Comparison of ENCODE assay signal across 19 cellular contexts in genomic region chr7:155585532-155585895, GRCh38. TPM values are rescaled to one million over a fixed set of nuclear protein-coding genes. Genes with fewer than 3 reads are reported as not detected.
A peak's percentile ranks its signal among the peaks of the same experiment; 100 is the strongest.
DNase-seq lines count a peak whose midpoint lies in the region; ATAC-seq, FAIRE-seq and TF ChIP-seq lines count a peak whose summit lies in the region.
"Had no signal": no experiment of that assay in that cellular context is flagged by ENCODE, and none has a peak within 500 bp of the region (broad histone marks: within the 10 kb centered on the region; RNA-seq: fewer than 3 reads in every experiment).

No MANE protein-coding gene starts in this region.

- no peaks in the 10 kb centered on the region for H4K20me1 ChIP-seq in HepG2 (ENCODE audit: insufficient read depth, low read length)

- no peak overlapping the region for H3K4me3 Mint-ChIP-seq in brain
- H3K4me3 Mint-ChIP-seq: GM23338 had no signal

- no peaks in the 10 kb centered on the region for H3K36me3 ChIP-seq in HepG2 (replicated peaks in 1 of 2; ENCODE audit: control insufficient read depth in 1 of 2, insufficient read depth in 2 of 2, low read length in 2 of 2)
- no peaks in the 10 kb centered on the region for H3K36me3 ChIP-seq in right lobe of liver
- H3K36me3 ChIP-seq: MG63 had no signal

- no peak for TF ChIP-seq RAD21 in HepG2 (CRISPR knock-in tag; IDR thresholded peaks at IDR 0.05)

- H3K27me3 Mint-ChIP-seq in brain = peaks cover 3% of the 10 kb centered on the region

- 64% methylated on average over 8 of the region's 8 CpGs for WGBS in HepG2 (ENCODE audit: low lambda C conversion rate)
- WGBS in right lobe of liver (ENCODE audit: insufficient coverage, low coverage, low lambda C conversion rate, missing lambda C conversion rate) = 68% methylated on average over 7 of the region's 8 CpGs

- POLR2A ChIA-PET in HepG2 (lab: Yijun Ruan, JAX) = no interaction called here

- H2AFZ ChIP-seq in HepG2 (ENCODE audit: low read length) = no peak overlapping the region
- H2AFZ ChIP-seq: GM23338 had no signal

- ATAC-seq in HepG2 (no peak), right lobe of liver (no peak)
- ATAC-seq: GM23338 had no signal

- no peak overlapping the region for H3K9ac ChIP-seq in HepG2 (ENCODE audit: insufficient read depth, low read depth, low read length)

- TF ChIP-seq CTCF in HepG2 (CRISPR knock-in tag; IDR thresholded peaks at IDR 0.05) = no peak
- TF ChIP-seq CTCF in right lobe of liver (IDR thresholded peaks at IDR 0.05) = no peak
- no peak for TF ChIP-seq CTCF in HL-60 (IDR thresholded peaks at IDR 0.05; ENCODE audit: insufficient read depth, low read length)
- no peak for TF ChIP-seq CTCF in brain (conservative IDR thresholded peaks at IDR 0.05)

- no peaks in the 10 kb centered on the region for H3K79me2 ChIP-seq in HepG2 (ENCODE audit: insufficient read depth, low read length)

- DNase-seq in HepG2 (ENCODE audit: low spot score) (no peak), right lobe of liver (no peak), HL-60 (ENCODE audit: low read depth in 1 of 2, low spot score in 1 of 2) (no peak), NCI-H345 (lab: John Stamatoyannopoulos, UW) (no peak), posterior vena cava (ENCODE audit: low spot score) (no peak), ecto neural progenitor cell (ENCODE audit: low spot score) (no peak)
- no peak for DNase-seq in central memory CD4-positive, alpha-beta T cell
- DNase-seq: DMS79; HCEC 1CT; MG63; NCI-H1417 treated with DMSO at 0.1 percent for 48 hours; NCI-H187 treated with DMSO at 0.1 percent for 48 hours; NCI-H2227 treated with DMSO at 0.1 percent for 48 hours; NCI-H510A treated with DMSO at 0.1 percent for 48 hours; NCI-H774; NK-92 treated with Interleukin-12 subunit alpha and Interleukin-12 subunit beta, amount 100 ng/mL, for 24 hours had no signal

- CTCF ChIA-PET in HepG2 (lab: Yijun Ruan, JAX; ENCODE audit: low intra/inter-chr PET ratio, low total read pairs) = no interaction called here

- TF ChIP-seq POLR2A in HepG2 (IDR thresholded peaks at IDR 0.05; ENCODE audit: insufficient read depth in 1 of 2, low read depth in 2 of 2, low read length in 2 of 2) = no peak
- no peak for TF ChIP-seq POLR2A in right lobe of liver (IDR thresholded peaks at IDR 0.05)

- in situ Hi-C loops in HepG2 (cut with HindIII; ENCODE audit: extremely low pct_ligation_motif_present, low pct_unique_long_range_greater_than_20kb) = no loop called here

- H3K27ac ChIP-seq in HepG2 (ENCODE audit: extremely low read length, insufficient read depth, low read length) (no peak overlapping the region), right lobe of liver (no peak overlapping the region), HL-60 (replicated peaks) (peak overlapping the region; percentile 65)

- no peak for TF ChIP-seq EP300 in HepG2 (IDR thresholded peaks at IDR 0.05; ENCODE audit: low read depth in 2 of 2, low read length in 2 of 2)
- no peak for TF ChIP-seq EP300 in HepG2 (CRISPR knock-in tag; IDR thresholded peaks at IDR 0.05; ENCODE audit: borderline replicate concordance)

- peaks cover 35% of the 10 kb centered on the region for H3K4me1 Mint-ChIP-seq in brain

- H3K27me3 ChIP-seq in HepG2 (ENCODE audit: control insufficient read depth in 1 of 2, insufficient read depth in 2 of 2, low read length in 2 of 2) (peaks cover 6 to 55% of the 10 kb centered on the region in 2 experiments; a peak in 3 of 5 replicates), right lobe of liver (no peaks in the 10 kb centered on the region), HL-60 (ENCODE audit: insufficient read depth, poor library complexity, severe bottlenecking) (no peaks in the 10 kb centered on the region)
- H3K27me3 ChIP-seq: MG63 had no signal

- peaks cover 35% of the 10 kb centered on the region for H3K4me1 ChIP-seq in HepG2 (ENCODE audit: insufficient read depth, low read length)
- no peaks in the 10 kb centered on the region for H3K4me1 ChIP-seq in right lobe of liver

- H3K36me3 Mint-ChIP-seq in brain = no peaks in the 10 kb centered on the region

- intact Hi-C loops in HepG2 (cut with micrococcal nuclease; ENCODE audit: unreplicated experiment) = no loop called here
- intact Hi-C loops in right lobe of liver (cut with DNase I) = no loop called here
- intact Hi-C loops in posterior vena cava (cut with DNase I) = no loop called here

- peak overlapping the region in 4 of 5 experiments; percentile 1 to 87 (median 70) for H3K27ac Mint-ChIP-seq in brain
- H3K27ac Mint-ChIP-seq: GM23338 had no signal

- no TSS peak for BruUV-seq in HepG2 (replicated peaks; lab: Mats Ljungman, UMichigan)

- no peaks in the 10 kb centered on the region for H3K9me3 Mint-ChIP-seq in brain
- H3K9me3 Mint-ChIP-seq: GM23338 had no signal

- H3K4me3 ChIP-seq in HepG2 (replicated peaks in 1 of 3; ENCODE audit: insufficient read depth in 1 of 3, low read depth in 2 of 3, low read length in 3 of 3) (no peak overlapping the region), right lobe of liver (no peak overlapping the region), HL-60 (replicated peaks; ENCODE audit: insufficient read depth, low read length) (no peak overlapping the region)
- H3K4me3 ChIP-seq: GM23338, MG63 had no signal

- no peak overlapping the region for H3K4me2 ChIP-seq in HepG2 (ENCODE audit: low read depth, low read length)
- H3K4me2 ChIP-seq: GM23338 had no signal

- peak; percentile 18 for FAIRE-seq in HepG2 (lab: Jason Lieb, UNC)

- H3K9me3 ChIP-seq in HepG2 (ENCODE audit: low read length) (no peaks in the 10 kb centered on the region), right lobe of liver (no peaks in the 10 kb centered on the region)
- H3K9me3 ChIP-seq: MG63 had no signal

TF ChIP-seq in HepG2, 621 proteins besides CTCF, POLR2A, EP300 and RAD21:
- no peak for TF ChIP-seq MEIS2 (CRISPR knock-in tag; IDR thresholded peaks at IDR 0.05)
- no peak for TF ChIP-seq KAT2B (IDR thresholded peaks at IDR 0.05; ENCODE audit: borderline replicate concordance, low read depth, low read length)

RNA-seq across cellular contexts. Expression of gene CNPY1, which starts 39.2 kb away (rescaled TPM):
- not detected in 2 replicates for total RNA-seq in HepG2 (2016; rRNA removed; fragmentation: Illumina TruSeq; extraction: Trizol)
- total RNA-seq in HepG2 (2016; cell fraction: cytosol; rRNA removed; fragmentation: Illumina TruSeq; extraction: Trizol; ENCODE audit: low read depth) = not detected in 2 replicates
- total RNA-seq in HepG2 (2016; cell fraction: insoluble cytoplasmic fraction; rRNA removed; fragmentation: Illumina TruSeq; extraction: Trizol) = not detected in 2 replicates
- total RNA-seq in HepG2 (2016; cell fraction: membrane; rRNA removed; fragmentation: Illumina TruSeq; extraction: Trizol) = not detected in 2 replicates
- total RNA-seq in HepG2 (2016; cell fraction: nucleus; rRNA removed; fragmentation: Illumina TruSeq; extraction: Trizol) = not detected in 2 replicates
- not detected in 2 replicates for polyA plus RNA-seq in HepG2 (2011; rRNA removed)
- polyA plus RNA-seq in HepG2 (2011; cell fraction: cytosol; rRNA removed) = not detected in 2 replicates
- polyA plus RNA-seq in HepG2 (2011; cell fraction: nucleus; rRNA removed) = not detected in 2 replicates
- not detected in 2 replicates for polyA plus RNA-seq in HepG2 (2012)
- not detected in 2 replicates for polyA plus RNA-seq in HepG2 (2016; cell fraction: cytosol; fragmentation: Illumina TruSeq; extraction: Trizol; ENCODE audit: low read depth)
- not detected in 2 replicates for polyA plus RNA-seq in HepG2 (2016; cell fraction: insoluble cytoplasmic fraction; fragmentation: Illumina TruSeq; extraction: Trizol; ENCODE audit: low read depth)
- not detected in 2 replicates for polyA plus RNA-seq in HepG2 (2016; cell fraction: membrane; fragmentation: Illumina TruSeq; extraction: Trizol; ENCODE audit: low read depth)
- not detected in 2 replicates for polyA plus RNA-seq in HepG2 (2016; cell fraction: nucleus; fragmentation: Illumina TruSeq; extraction: Trizol; ENCODE audit: insufficient read depth, low read depth)
- polyA minus RNA-seq in HepG2 (2011; rRNA and poly(A)+ RNA removed; ENCODE audit: low replicate concordance) = not detected in 2 replicates
- polyA minus RNA-seq in HepG2 (2011; cell fraction: cytosol; rRNA and poly(A)+ RNA removed) = not detected in 2 replicates
- polyA minus RNA-seq in HepG2 (2011; cell fraction: nucleus; rRNA and poly(A)+ RNA removed) = not detected in 2 replicates
- total RNA-seq in right lobe of liver = under 1 TPM in 1 of 6 experiments, not detected in 5; 0.19 TPM
- polyA plus RNA-seq in brain (ENCODE audit: insufficient read depth, low read depth, low replicate concordance) = 0.97 TPM
- total RNA-seq in posterior vena cava = not detected
- total RNA-seq: A172, GM23338 had no signal
- polyA plus RNA-seq: GM23338 had no signal

RNA-seq across cellular contexts. Expression of gene RBM33, which starts 58.9 kb away (rescaled TPM):
- 22.3 and 28.9 TPM in 2 replicates for total RNA-seq in HepG2 (2016; rRNA removed; fragmentation: Illumina TruSeq; extraction: Trizol)
- total RNA-seq in HepG2 (2016; cell fraction: cytosol; rRNA removed; fragmentation: Illumina TruSeq; extraction: Trizol; ENCODE audit: low read depth) = 316 and 350 TPM in 2 replicates
- 18.9 and 26.2 TPM in 2 replicates for total RNA-seq in HepG2 (2016; cell fraction: insoluble cytoplasmic fraction; rRNA removed; fragmentation: Illumina TruSeq; extraction: Trizol)
- 57.6 and 59.9 TPM in 2 replicates for total RNA-seq in HepG2 (2016; cell fraction: membrane; rRNA removed; fragmentation: Illumina TruSeq; extraction: Trizol)
- 50.1 and 55.5 TPM in 2 replicates for total RNA-seq in HepG2 (2016; cell fraction: nucleus; rRNA removed; fragmentation: Illumina TruSeq; extraction: Trizol)
- 12.4 TPM in 2 replicates for polyA plus RNA-seq in HepG2 (2011; rRNA removed)
- polyA plus RNA-seq in HepG2 (2011; cell fraction: cytosol; rRNA removed) = 5.1 and 5.5 TPM in 2 replicates
- polyA plus RNA-seq in HepG2 (2011; cell fraction: nucleus; rRNA removed) = 79.7 and 90.7 TPM in 2 replicates
- polyA plus RNA-seq in HepG2 (2012) = 26.4 and 28.0 TPM in 2 replicates
- 3.1 and 3.3 TPM in 2 replicates for polyA plus RNA-seq in HepG2 (2016; cell fraction: cytosol; fragmentation: Illumina TruSeq; extraction: Trizol; ENCODE audit: low read depth)
- polyA plus RNA-seq in HepG2 (2016; cell fraction: insoluble cytoplasmic fraction; fragmentation: Illumina TruSeq; extraction: Trizol; ENCODE audit: low read depth) = 10.1 and 11.9 TPM in 2 replicates
- polyA plus RNA-seq in HepG2 (2016; cell fraction: membrane; fragmentation: Illumina TruSeq; extraction: Trizol; ENCODE audit: low read depth) = 4.5 and 4.7 TPM in 2 replicates
- 38.9 and 41.2 TPM in 2 replicates for polyA plus RNA-seq in HepG2 (2016; cell fraction: nucleus; fragmentation: Illumina TruSeq; extraction: Trizol; ENCODE audit: insufficient read depth, low read depth)
- 18.7 and 23.4 TPM in 2 replicates for polyA minus RNA-seq in HepG2 (2011; rRNA and poly(A)+ RNA removed; ENCODE audit: low replicate concordance)
- 21.6 and 23.1 TPM in 2 replicates for polyA minus RNA-seq in HepG2 (2011; cell fraction: cytosol; rRNA and poly(A)+ RNA removed)
- polyA minus RNA-seq in HepG2 (2011; cell fraction: nucleus; rRNA and poly(A)+ RNA removed) = 99.0 and 111 TPM in 2 replicates
- 10 to 100 TPM; 24.9 to 55.1 (median 32.0) TPM for total RNA-seq in right lobe of liver
- 14.4 TPM for polyA plus RNA-seq in brain (ENCODE audit: insufficient read depth, low read depth, low replicate concordance)
- total RNA-seq in posterior vena cava = 10 to 100 TPM; 48.8 to 49.6 TPM
